ENCODE assay signal across 8 cellular contexts in genomic region chr18:53698907-53699306, GRCh38.
DNase-seq lines count a peak whose midpoint lies in the region; ATAC-seq and TF ChIP-seq lines count a peak whose summit lies in the region.

No MANE protein-coding gene starts in this region.

- no peaks in the 10 kb centered on the region for H3K27me3 ChIP-seq in RWPE2 (ENCODE audit: insufficient read depth, poor library complexity, severe bottlenecking)
- H3K27me3 ChIP-seq in tibial nerve = no peaks in the 10 kb centered on the region

- WGBS in tibial nerve, 2 donors = 3 to 8% methylated on average over 2 of the region's 2 CpGs

- no peaks in the 10 kb centered on the region for H3K9me3 ChIP-seq in RWPE2 (ENCODE audit: severe bottlenecking)
- no peaks in the 10 kb centered on the region for H3K9me3 ChIP-seq in tibial nerve

- no peak for TF ChIP-seq EP300 in tibial nerve (IDR thresholded peaks at IDR 0.05)

- intact Hi-C loops in left cardiac atrium (cut with DNase I) = loop anchor here (1.0 to 5.0 kb wide), 2 partner anchors 420 to 428 kb away; no protein-coding TSS in a partner anchor

- peak; percentile 54 for ATAC-seq in HG03460 (IDR thresholded peaks at IDR 0.05; ENCODE audit: unreplicated experiment)
- ATAC-seq in RWPE2 (ENCODE audit: low read depth) = peak; percentile 78; the same call in 2 of the 3 replicates
- ATAC-seq in left cardiac atrium = peak; percentile 25 to 38

- no peak overlapping the region for H3K4me3 ChIP-seq in RWPE2 (ENCODE audit: severe bottlenecking)
- H3K4me3 ChIP-seq in tibial nerve = no peak overlapping the region

- peak; percentile 9 for DNase-seq in GM10266 (ENCODE audit: extremely low spot score)
- no peak for DNase-seq in RWPE2 (ENCODE audit: low spot score)
- DNase-seq in left cardiac atrium = peak; percentile 14
- DNase-seq in tibial nerve (ENCODE audit: low spot score in 2 of 2) = no peak
- no peak for DNase-seq in DMS79 treated with DMSO at 0.1 percent for 48 hours (lab: John Stamatoyannopoulos, UW)
- no peak for DNase-seq in stimulated activated CD4-positive, alpha-beta T cell treated with anti-CD3 and anti-CD28 coated beads, Interleukin-1b, Interleukin-23, amount 100 ng/mL, for 48 hours
- no peak for DNase-seq in stimulated activated CD4-positive, alpha-beta T cell treated with anti-CD3 and anti-CD28 coated beads, Interleukin-4, amount 100 ng/mL, for 1 hour

- H3K27ac ChIP-seq in RWPE2 (ENCODE audit: poor library complexity, severe bottlenecking) (no peak overlapping the region), tibial nerve (no peak overlapping the region)

- H3K36me3 ChIP-seq in RWPE2 (ENCODE audit: low read depth) (no peaks in the 10 kb centered on the region), tibial nerve (no peaks in the 10 kb centered on the region)

- TF ChIP-seq POLR2A in tibial nerve (IDR thresholded peaks at IDR 0.05) = no peak

- H3K4me1 ChIP-seq in RWPE2 (ENCODE audit: insufficient read depth, poor library complexity, severe bottlenecking) (no peaks in the 10 kb centered on the region), tibial nerve (no peaks in the 10 kb centered on the region)

- peak; percentile 46 for TF ChIP-seq CTCF in GM10266 (IDR thresholded peaks at IDR 0.05; ENCODE audit: control insufficient read depth, insufficient read depth, low read depth, missing control alignments)
- TF ChIP-seq CTCF in RWPE2 (IDR thresholded peaks at IDR 0.05; ENCODE audit: poor library complexity, severe bottlenecking) = peak; percentile 75
- TF ChIP-seq CTCF in tibial nerve (IDR thresholded peaks at IDR 0.05) = peak in 3 of 5 experiments; percentile 9 to 41 (median 14)

Comparison
In these comparisons a context has a peak if more than half of its experiments do, and no peak if none do; other contexts are left out.
1. DNase-seq: peak in GM10266 (single experiment) and left cardiac atrium (single experiment); none in RWPE2 (single experiment), tibial nerve (0 of 2), DMS79 treated with DMSO at 0.1 percent for 48 hours (single experiment), stimulated activated CD4-positive, alpha-beta T cell treated with anti-CD3 and anti-CD28 coated beads, Interleukin-1b, Interleukin-23, amount 100 ng/mL, for 48 hours (single experiment) and stimulated activated CD4-positive, alpha-beta T cell treated with anti-CD3 and anti-CD28 coated beads, Interleukin-4, amount 100 ng/mL, for 1 hour (single experiment).
2. CTCF ChIP-seq: peak in every context shown above with its lines; median percentile 75 in RWPE2; 46 in GM10266; 14 in tibial nerve.
3. Peak in every context shown above with its lines, with median percentiles within 50 percentile points of each other: ATAC-seq.